In genomic region chr16:67162439-67163163, GRCh38 we compare ENCODE assay signal across 10 cellular contexts. TPM values are rescaled to one million over a fixed set of nuclear protein-coding genes. Genes with fewer than 3 reads are reported as not detected.
A peak's percentile ranks its signal among the peaks of the same experiment; 100 is the strongest.
DNase-seq lines count a peak whose midpoint lies in the region; ATAC-seq and TF ChIP-seq lines count a peak whose summit lies in the region.
"Had no signal": no experiment of that assay in that cellular context is flagged by ENCODE, and none has a peak within 500 bp of the region (broad histone marks: within the 10 kb centered on the region; RNA-seq: fewer than 3 reads in every experiment).

No MANE protein-coding gene starts in this region.

- H3K27me3 ChIP-seq in heart left ventricle (peaks cover 0 to 57% (median 7%) of the 10 kb centered on the region in 9 donors), lower lobe of right lung (ENCODE audit: low read depth) (peaks cover 38% of the 10 kb centered on the region), upper lobe of right lung (peaks cover 18% of the 10 kb centered on the region)

- intact Hi-C loops in heart left ventricle (cut with DNase I) = no loop called here
- intact Hi-C loops in left cardiac atrium (cut with DNase I) = no loop called here
- intact Hi-C loops in lower lobe of right lung (cut with DNase I) = no loop called here
- intact Hi-C loops in upper lobe of right lung (cut with DNase I) = no loop called here

- H3K9me3 ChIP-seq in heart left ventricle (no peaks in the 10 kb centered on the region), lower lobe of right lung (no peaks in the 10 kb centered on the region), upper lobe of right lung (no peaks in the 10 kb centered on the region)

- H3K4me1 ChIP-seq in heart left ventricle = peaks cover 0 to 71% (median 55%) of the 10 kb centered on the region in 12 donors
- peaks cover 57% of the 10 kb centered on the region for H3K4me1 ChIP-seq in lower lobe of right lung
- peaks cover 47% of the 10 kb centered on the region for H3K4me1 ChIP-seq in upper lobe of right lung

- H3K36me3 ChIP-seq in heart left ventricle = no peaks in the 10 kb centered on the region
- peaks cover 7% of the 10 kb centered on the region for H3K36me3 ChIP-seq in lower lobe of right lung
- no peaks in the 10 kb centered on the region for H3K36me3 ChIP-seq in upper lobe of right lung

- no peak for ATAC-seq in heart left ventricle
- no peak for ATAC-seq in left cardiac atrium
- no peak for ATAC-seq in lower lobe of right lung
- no peak for ATAC-seq in upper lobe of right lung
- ATAC-seq in HG02759 (IDR thresholded peaks at IDR 0.05; ENCODE audit: unreplicated experiment) = no peak

- H3K4me3 ChIP-seq in heart left ventricle (peak overlapping the region in 11 of 12 donors; percentile 13 to 63 (median 52)), lower lobe of right lung (peak overlapping the region; percentile 54), upper lobe of right lung (peak overlapping the region; percentile 46)
- H3K4me3 ChIP-seq: lung had no signal

- TF ChIP-seq POLR2A in heart left ventricle (IDR thresholded peaks at IDR 0.05) = no peak

- no peak for TF ChIP-seq CTCF in heart left ventricle (IDR thresholded peaks at IDR 0.05)
- TF ChIP-seq CTCF in lower lobe of right lung (IDR thresholded peaks at IDR 0.05) = no peak
- TF ChIP-seq CTCF in upper lobe of right lung (IDR thresholded peaks at IDR 0.05) = no peak

- 13 to 45% (median 29%) methylated on average over 20 to 44 of the region's 44 CpGs for WGBS in heart left ventricle, 4 donors

- DNase-seq in heart left ventricle = peak in 2 of 5 donors; percentile 39 to 59
- DNase-seq in left cardiac atrium = no peak
- DNase-seq in lower lobe of right lung = no peak
- DNase-seq in upper lobe of right lung = no peak
- DNase-seq in activated effector memory CD4-positive, alpha-beta T cell treated with anti-CD3 and anti-CD28 coated beads, Interleukin-2, amount 50 U/mL, for 16 hours = no peak
- no peak for DNase-seq in KG1 (lab: John Stamatoyannopoulos, UW)
- DNase-seq: DMS53 had no signal

- H3K27ac ChIP-seq in heart left ventricle (peak overlapping the region in 11 of 12 donors; percentile 59 to 86 (median 81)), angular gyrus (ENCODE audit: low read depth, low read length) (peak overlapping the region; percentile 89), lower lobe of right lung (no peak overlapping the region), upper lobe of right lung (no peak overlapping the region)

RNA-seq across cellular contexts. Expression of gene HSF4, which starts 1.9 kb away (rescaled TPM):
- total RNA-seq in heart left ventricle (10 to 100 TPM; 11.6 to 62.4 (median 35.4) TPM), left cardiac atrium (10 to 100 TPM; 24.3 to 48.1 TPM), lower lobe of right lung (76.3 TPM), upper lobe of right lung (87.8 TPM)
- 10 to 100 TPM in 1 of 2 donors, 1 to 10 TPM in 1; 5.9 to 62.5 TPM for polyA plus RNA-seq in heart left ventricle

RNA-seq across cellular contexts. Expression of gene FBXL8, which starts 2.8 kb away (rescaled TPM):
- total RNA-seq in heart left ventricle = 10 to 100 TPM in 1 of 9 donors, 1 to 10 TPM in 8; 5.0 to 13.4 (median 7.2) TPM
- 1 to 10 TPM; 5.4 to 9.2 TPM for polyA plus RNA-seq in heart left ventricle
- total RNA-seq in left cardiac atrium = 1 to 10 TPM; 8.0 to 8.5 TPM
- total RNA-seq in lower lobe of right lung = 32.9 TPM
- 34.1 TPM for total RNA-seq in upper lobe of right lung

RNA-seq across cellular contexts. Expression of gene TRADD, which starts 2.9 kb away (rescaled TPM):
- 10 to 100 TPM in 4 of 9 donors, 1 to 10 TPM in 5; 4.7 to 14.3 (median 8.4) TPM for total RNA-seq in heart left ventricle
- polyA plus RNA-seq in heart left ventricle = 10 to 100 TPM in 1 of 2 donors, 1 to 10 TPM in 1; 6.8 to 16.2 TPM
- total RNA-seq in left cardiac atrium = 10 to 100 TPM; 10.6 to 11.1 TPM
- 28.4 TPM for total RNA-seq in lower lobe of right lung
- 24.1 TPM for total RNA-seq in upper lobe of right lung

RNA-seq across cellular contexts. Expression of gene NOL3, which starts 7.7 kb away (rescaled TPM):
- total RNA-seq in heart left ventricle = 100 to 1,000 TPM in 1 of 9 donors, 10 to 100 TPM in 8; 64.9 to 119 (median 77.4) TPM
- polyA plus RNA-seq in heart left ventricle = 100 to 1,000 TPM; 112 to 121 TPM
- 10 to 100 TPM; 58.6 to 80.5 TPM for total RNA-seq in left cardiac atrium
- 55.6 TPM for total RNA-seq in lower lobe of right lung
- total RNA-seq in upper lobe of right lung = 59.7 TPM

RNA-seq across cellular contexts. Expression of gene B3GNT9, which starts 11.8 kb away (rescaled TPM):
- total RNA-seq in heart left ventricle (10 to 100 TPM in 5 of 9 donors, 1 to 10 TPM in 4; 8.6 to 17.5 (median 11.9) TPM), left cardiac atrium (10 to 100 TPM; 11.3 to 15.1 TPM), lower lobe of right lung (13.5 TPM), upper lobe of right lung (19.3 TPM)
- 10 to 100 TPM in 1 of 2 donors, 1 to 10 TPM in 1; 6.4 to 16.9 TPM for polyA plus RNA-seq in heart left ventricle

Comparison
In these comparisons a context has a peak if more than half of its experiments do, and no peak if none do; other contexts are left out.
1. H3K27ac ChIP-seq: peak in heart left ventricle (11 of 12) and angular gyrus (single experiment); none in lower lobe of right lung (single experiment) and upper lobe of right lung (single experiment).
2. Peak in every context shown above with its lines, with median percentiles within 50 percentile points of each other: H3K4me3 ChIP-seq.